In genomic region chr10:36736311-36736710, GRCh38 we compare ENCODE assay signal across 24 cellular contexts.
"Had no signal": no experiment of that assay in that cellular context is flagged by ENCODE, and none has a peak within 500 bp of the region (broad histone marks: within the 10 kb centered on the region; RNA-seq: fewer than 3 reads in every experiment).

No MANE protein-coding gene starts in this region.

- H3K36me3 ChIP-seq: pancreas, right atrium auricular region, spleen, thyroid gland, upper lobe of right lung had no signal

- H3K4me3 ChIP-seq: pancreas, psoas muscle, right atrium auricular region, spleen, thyroid gland, upper lobe of right lung had no signal

- H3K9me3 ChIP-seq: pancreas, psoas muscle, right atrium auricular region, thyroid gland, upper lobe of right lung had no signal

- H3K4me1 ChIP-seq: foreskin keratinocyte, pancreas, psoas muscle, right atrium auricular region, spleen, thyroid gland, upper lobe of right lung had no signal

- H3K36me3 Mint-ChIP-seq: activated naive CD4-positive, alpha-beta T cell treated with anti-CD3 and anti-CD28 coated beads, Interleukin-2, amount 10 ng/mL, durations not matched to agents 7 days and 5 days; brain had no signal

- DNase-seq: activated CD4-positive, alpha-beta T cell treated with anti-CD3 and anti-CD28 coated beads for 1 hour; activated CD8-positive, alpha-beta memory T cell treated with anti-CD3 and anti-CD28 coated beads, Interleukin-2, amount 50 U/mL, for 48 hours; activated naive CD4-positive, alpha-beta T cell treated with anti-CD3 and anti-CD28 coated beads, Interleukin-2, amount 10 ng/mL, durations not matched to agents 7 days and 5 days; activated T-cell treated with anti-CD3 and anti-CD28 coated beads, Interleukin-2, amount 50 U/mL, for 4 hours; anterior cingulate cortex; central memory CD4-positive, alpha-beta T cell; dermis blood vessel endothelial cell; effector CD8-positive, alpha-beta T cell; foreskin keratinocyte; left colon; mesenchymal stem cell; nephron progenitor cell; pancreas; psoas muscle; spleen; stimulated activated CD4-positive, alpha-beta T cell treated with anti-CD3 and anti-CD28 coated beads, Interleukin-4, amount 100 ng/mL, for 24 hours; stimulated activated naive CD8-positive, alpha-beta T cell treated with anti-CD3 and anti-CD28 coated beads, Interleukin-15, Interleukin-2, amounts not matched to agents 100 U/mL and 50 U/mL, for 24 hours; substantia nigra; thyroid gland; upper lobe of right lung had no signal

- H3K27ac ChIP-seq: foreskin keratinocyte, pancreas, psoas muscle, right atrium auricular region, spleen, thyroid gland, upper lobe of right lung had no signal

- ATAC-seq: activated T-cell treated with anti-CD3 and anti-CD28 coated beads, Interleukin-2, amount 50 U/mL, for 4 hours; foreskin keratinocyte; left colon; pancreas; psoas muscle; stimulated activated naive CD8-positive, alpha-beta T cell treated with anti-CD3 and anti-CD28 coated beads, Interleukin-15, Interleukin-2, amounts not matched to agents 100 U/mL and 50 U/mL, for 24 hours; upper lobe of right lung had no signal

- H3K4me3 Mint-ChIP-seq: activated naive CD4-positive, alpha-beta T cell treated with anti-CD3 and anti-CD28 coated beads, Interleukin-2, amount 10 ng/mL, durations not matched to agents 7 days and 5 days; activated T-cell treated with anti-CD3 and anti-CD28 coated beads, Interleukin-2, amount 50 U/mL, for 4 hours; brain; nephron progenitor cell had no signal

- H3K27ac Mint-ChIP-seq: activated naive CD4-positive, alpha-beta T cell treated with anti-CD3 and anti-CD28 coated beads, Interleukin-2, amount 10 ng/mL, durations not matched to agents 7 days and 5 days; brain; nephron progenitor cell had no signal

- FAIRE-seq: keratinocyte, pancreas, TTC549 had no signal

- H3K4me1 Mint-ChIP-seq: activated naive CD4-positive, alpha-beta T cell treated with anti-CD3 and anti-CD28 coated beads, Interleukin-2, amount 10 ng/mL, durations not matched to agents 7 days and 5 days; brain; nephron progenitor cell had no signal

- H3K27me3 ChIP-seq: foreskin keratinocyte, pancreas, right atrium auricular region, spleen, thyroid gland, upper lobe of right lung had no signal

- H3K27me3 Mint-ChIP-seq: activated naive CD4-positive, alpha-beta T cell treated with anti-CD3 and anti-CD28 coated beads, Interleukin-2, amount 10 ng/mL, durations not matched to agents 7 days and 5 days; brain had no signal
